ENCODE assay signal across 14 cellular contexts in the genomic region with DNA sequence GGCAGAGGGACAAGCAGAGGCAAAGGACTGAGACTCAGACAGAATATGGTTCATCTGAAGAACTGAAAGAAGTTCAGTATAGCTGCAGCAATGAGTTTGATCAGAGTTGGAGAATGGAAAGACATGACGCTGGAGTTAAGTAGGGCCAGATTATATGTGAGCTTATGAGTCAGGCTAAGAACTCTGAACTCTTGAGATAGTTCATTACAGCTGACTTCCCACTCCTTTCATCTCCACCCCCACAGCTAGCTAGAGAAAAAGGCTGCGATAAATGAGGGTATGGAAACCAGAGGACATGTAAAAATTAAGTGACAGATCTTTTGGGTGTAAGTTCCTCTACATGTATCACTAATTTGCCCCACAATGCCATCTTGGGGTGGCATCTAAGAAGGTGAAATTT. TPM values are rescaled to one million over a fixed set of nuclear protein-coding genes. Genes with fewer than 3 reads are reported as not detected.
DNase-seq lines count a peak whose midpoint lies in the region; ATAC-seq, FAIRE-seq and TF ChIP-seq lines count a peak whose summit lies in the region.
"Had no signal": no experiment of that assay in that cellular context is flagged by ENCODE, and none has a peak within 500 bp of the region (broad histone marks: within the 10 kb centered on the region; RNA-seq: fewer than 3 reads in every experiment).

No MANE protein-coding gene starts in this region.

- H3K4me3 Mint-ChIP-seq in activated T-helper 2 cell treated with anti-CD3 and anti-CD28 coated beads, Interferon-gamma antibody, Interleukin-2, Interleukin-4, amounts not matched to agents 10 μg/mL and 5 μg/mL and 100 μg/mL, durations not matched to agents 14 hours and 24 hours and 36 hours (ENCODE audit: low read depth): no peak overlapping the region
- H3K4me3 Mint-ChIP-seq in stimulated activated naive CD8-positive, alpha-beta T cell treated with anti-CD3 and anti-CD28 coated beads, Interleukin-15, amount 100 ng/mL, for 72 hours: peak overlapping the region in 1 of 2 donors; percentile 4
- H3K4me3 Mint-ChIP-seq in MCF 10A (ENCODE audit: unreplicated experiment): no peak overlapping the region

- H3K27ac Mint-ChIP-seq in activated T-helper 2 cell treated with anti-CD3 and anti-CD28 coated beads, Interferon-gamma antibody, Interleukin-2, Interleukin-4, amounts not matched to agents 10 μg/mL and 5 μg/mL and 100 μg/mL, durations not matched to agents 14 hours and 24 hours and 36 hours: peak overlapping the region; percentile 29
- peak overlapping the region in 1 of 2 donors; percentile 60 for H3K27ac Mint-ChIP-seq in stimulated activated naive CD8-positive, alpha-beta T cell treated with anti-CD3 and anti-CD28 coated beads, Interleukin-15, amount 100 ng/mL, for 72 hours
- no peak overlapping the region for H3K27ac Mint-ChIP-seq in MCF 10A (ENCODE audit: low read depth, unreplicated experiment)

- no peak overlapping the region for H2AFZ ChIP-seq in mesenchymal stem cell (ENCODE audit: low read depth, low read length)

- ATAC-seq in activated CD4-positive, CD25-positive, alpha-beta regulatory T cell treated with anti-CD3 and anti-CD28 coated beads, Interleukin-2, amount 50 U/mL, for 24 hours: peak; percentile 93 to 98
- ATAC-seq in stimulated activated naive CD8-positive, alpha-beta T cell treated with anti-CD3 and anti-CD28 coated beads, Interleukin-15, amount 100 ng/mL, for 72 hours: peak; percentile 91
- ATAC-seq in HG03432 (IDR thresholded peaks at IDR 0.05; ENCODE audit: unreplicated experiment): no peak

- no peak overlapping the region for H3K27ac ChIP-seq in mesenchymal stem cell (ENCODE audit: low read length, poor library complexity, severe bottlenecking)
- H3K27ac ChIP-seq: A549, dorsolateral prefrontal cortex had no signal

- H3K4ac ChIP-seq in mesenchymal stem cell (ENCODE audit: low read depth in 1 of 2, low read length in 2 of 2): no peak overlapping the region

- H3K27me3 ChIP-seq in mesenchymal stem cell (ENCODE audit: control insufficient read depth in 1 of 2, insufficient read depth in 1 of 2, low read length in 2 of 2): no peaks in the 10 kb centered on the region
- H3K27me3 ChIP-seq: dorsolateral prefrontal cortex had no signal

- TF ChIP-seq CTCF in MCF 10A (IDR thresholded peaks at IDR 0.05; ENCODE audit: unreplicated experiment) (no peak), D721Med (IDR thresholded peaks at IDR 0.05; ENCODE audit: insufficient read depth, missing control alignments) (no peak)

- H3K9me3 Mint-ChIP-seq in activated T-helper 2 cell treated with anti-CD3 and anti-CD28 coated beads, Interferon-gamma antibody, Interleukin-2, Interleukin-4, amounts not matched to agents 10 μg/mL and 5 μg/mL and 100 μg/mL, durations not matched to agents 14 hours and 24 hours and 36 hours: no peaks in the 10 kb centered on the region
- no peaks in the 10 kb centered on the region for H3K9me3 Mint-ChIP-seq in stimulated activated naive CD8-positive, alpha-beta T cell treated with anti-CD3 and anti-CD28 coated beads, Interleukin-15, amount 100 ng/mL, for 72 hours
- no peaks in the 10 kb centered on the region for H3K9me3 Mint-ChIP-seq in MCF 10A (ENCODE audit: unreplicated experiment)

- no peak overlapping the region for H2BK15ac ChIP-seq in mesenchymal stem cell (ENCODE audit: low read depth, poor library complexity, severe bottlenecking)

- no peaks in the 10 kb centered on the region for H3K27me3 Mint-ChIP-seq in activated T-helper 2 cell treated with anti-CD3 and anti-CD28 coated beads, Interferon-gamma antibody, Interleukin-2, Interleukin-4, amounts not matched to agents 10 μg/mL and 5 μg/mL and 100 μg/mL, durations not matched to agents 14 hours and 24 hours and 36 hours (ENCODE audit: low read depth)
- H3K27me3 Mint-ChIP-seq in stimulated activated naive CD8-positive, alpha-beta T cell treated with anti-CD3 and anti-CD28 coated beads, Interleukin-15, amount 100 ng/mL, for 72 hours: no peaks in the 10 kb centered on the region
- no peaks in the 10 kb centered on the region for H3K27me3 Mint-ChIP-seq in MCF 10A (ENCODE audit: insufficient read depth, unreplicated experiment)

- H3K9me3 ChIP-seq in mesenchymal stem cell (ENCODE audit: control insufficient read depth, low read length): no peaks in the 10 kb centered on the region
- H3K9me3 ChIP-seq: A549 had no signal

- no peak for FAIRE-seq in D721Med (lab: Jason Lieb, UNC)
- FAIRE-seq: A549, islet of Langerhans had no signal

- POLR2A ChIA-PET in MCF 10A (lab: Yijun Ruan, JAX): interaction anchor here (0.6 to 1.3 kb wide), 4 partner anchors 12 to 98 kb away, joined by 3 to 6 read pairs (median 3); a partner anchor contains a TSS

- H2BK12ac ChIP-seq in mesenchymal stem cell (ENCODE audit: low read length in 2 of 2): no peak overlapping the region

- H3K9ac ChIP-seq in mesenchymal stem cell (ENCODE audit: low read length): peak overlapping the region; percentile 54

- no peak overlapping the region for H3K4me3 ChIP-seq in mesenchymal stem cell (ENCODE audit: insufficient read depth in 1 of 2, low read depth in 1 of 2, low read length in 2 of 2)
- H3K4me3 ChIP-seq: A549, dorsolateral prefrontal cortex had no signal

- no peak overlapping the region for H2BK5ac ChIP-seq in mesenchymal stem cell (ENCODE audit: low read depth, low read length, poor library complexity, severe bottlenecking)

- H3K4me1 Mint-ChIP-seq in activated T-helper 2 cell treated with anti-CD3 and anti-CD28 coated beads, Interferon-gamma antibody, Interleukin-2, Interleukin-4, amounts not matched to agents 10 μg/mL and 5 μg/mL and 100 μg/mL, durations not matched to agents 14 hours and 24 hours and 36 hours (ENCODE audit: low read depth): peaks cover 3% of the 10 kb centered on the region
- H3K4me1 Mint-ChIP-seq in stimulated activated naive CD8-positive, alpha-beta T cell treated with anti-CD3 and anti-CD28 coated beads, Interleukin-15, amount 100 ng/mL, for 72 hours: peaks cover 9% of the 10 kb centered on the region
- H3K4me1 Mint-ChIP-seq in MCF 10A (ENCODE audit: insufficient read depth, unreplicated experiment): no peaks in the 10 kb centered on the region

- H2BK120ac ChIP-seq in mesenchymal stem cell (ENCODE audit: low read depth, low read length): no peak overlapping the region

- no peak overlapping the region for H3K14ac ChIP-seq in mesenchymal stem cell (ENCODE audit: low read length in 2 of 2)

- no peak overlapping the region for H4K8ac ChIP-seq in mesenchymal stem cell (ENCODE audit: low read length)

- no peak for DNase-seq in activated CD4-positive, CD25-positive, alpha-beta regulatory T cell (lab: John Stamatoyannopoulos, UW)
- DNase-seq in activated T-helper 2 cell treated with anti-CD3 and anti-CD28 coated beads, Interferon-gamma antibody, Interleukin-2, Interleukin-4, amounts not matched to agents 10 μg/mL and 5 μg/mL and 100 μg/mL, durations not matched to agents 14 hours and 24 hours and 36 hours (ENCODE audit: low spot score): no peak
- peak; percentile 49 for DNase-seq in mesenchymal stem cell
- DNase-seq in stimulated activated naive CD8-positive, alpha-beta T cell treated with anti-CD3 and anti-CD28 coated beads, Interleukin-15, amount 100 ng/mL, for 72 hours: peak; percentile 9 to 35
- no peak for DNase-seq in MCF 10A (ENCODE audit: unreplicated experiment)
- no peak for DNase-seq in D721Med (ENCODE audit: insufficient read length, low spot score)
- DNase-seq: dorsolateral prefrontal cortex, NCI-H446, posterior cingulate gyrus had no signal

- H3K23ac ChIP-seq in mesenchymal stem cell (ENCODE audit: low read length in 2 of 2): no peak overlapping the region

- peaks cover 24 to 32% of the 10 kb centered on the region in 2 experiments for H3K36me3 ChIP-seq in mesenchymal stem cell (ENCODE audit: control insufficient read depth in 1 of 2, insufficient read depth in 2 of 2, low read depth in 1 of 2, low read length in 2 of 2)

- H3K36me3 Mint-ChIP-seq in activated T-helper 2 cell treated with anti-CD3 and anti-CD28 coated beads, Interferon-gamma antibody, Interleukin-2, Interleukin-4, amounts not matched to agents 10 μg/mL and 5 μg/mL and 100 μg/mL, durations not matched to agents 14 hours and 24 hours and 36 hours (ENCODE audit: low read depth): peaks cover 26% of the 10 kb centered on the region
- H3K36me3 Mint-ChIP-seq in MCF 10A (ENCODE audit: insufficient read depth, unreplicated experiment): peaks cover 32% of the 10 kb centered on the region

- WGBS in mesenchymal stem cell: 80% methylated on average over 1 of the region's 2 CpGs

- intact Hi-C loops in activated T-helper 2 cell treated with anti-CD3 and anti-CD28 coated beads, Interferon-gamma antibody, Interleukin-2, Interleukin-4, amounts not matched to agents 10 μg/mL and 5 μg/mL and 100 μg/mL, durations not matched to agents 14 hours and 24 hours and 36 hours (cut with micrococcal nuclease): loop anchor here (2.0 kb wide), 1 partner anchor 70 kb away; a partner anchor contains a TSS
- intact Hi-C loops in MCF 10A (cut with micrococcal nuclease): no loop called here

- CTCF ChIA-PET in MCF 10A (lab: Yijun Ruan, JAX): interaction anchor here (0.6 to 1.1 kb wide), 6 partner anchors 13 to 164 kb away, joined by 3 to 5 read pairs (median 3); no protein-coding TSS in a partner anchor

- H3K4me1 ChIP-seq in mesenchymal stem cell (ENCODE audit: control insufficient read depth, insufficient read depth, low read depth, low read length): no peaks in the 10 kb centered on the region
- H3K4me1 ChIP-seq: A549 had no signal

- H3K4me2 ChIP-seq in mesenchymal stem cell (ENCODE audit: low read length, poor library complexity, severe bottlenecking): no peak overlapping the region
- H3K4me2 ChIP-seq: A549 had no signal

- BruUV-seq in MCF 10A (replicated peaks; lab: Mats Ljungman, UMichigan): no TSS peak

- H3K18ac ChIP-seq in mesenchymal stem cell (ENCODE audit: low read depth in 1 of 2, low read length in 2 of 2): no peak overlapping the region

- peaks cover 14% of the 10 kb centered on the region for H3K79me1 ChIP-seq in mesenchymal stem cell (replicated peaks; ENCODE audit: low read length, poor library complexity, severe bottlenecking)

- H4K91ac ChIP-seq in mesenchymal stem cell (ENCODE audit: low read length): no peak overlapping the region

- H2AK5ac ChIP-seq in mesenchymal stem cell (ENCODE audit: low read length, severe bottlenecking): no peak overlapping the region

RNA-seq across cellular contexts. Expression of a gene that starts 28.7 kb away (rescaled TPM):
- total RNA-seq in activated T-helper 2 cell treated with anti-CD3 and anti-CD28 coated beads, Interferon-gamma antibody, Interleukin-2, Interleukin-4, amounts not matched to agents 10 μg/mL and 5 μg/mL and 100 μg/mL, durations not matched to agents 14 hours and 24 hours and 36 hours: 37.5 and 43.4 TPM in 2 replicates
- polyA plus RNA-seq in mesenchymal stem cell (2013, experiment 1 of 2): 26.1 TPM
- polyA plus RNA-seq in mesenchymal stem cell (2013, experiment 2 of 2): 29.0 TPM
- 50.5 and 56.5 TPM in 2 replicates for total RNA-seq in MCF 10A (2022)

RNA-seq across cellular contexts. Expression of a gene that starts 31.9 kb away (rescaled TPM):
- 218 and 242 TPM in 2 replicates for total RNA-seq in activated T-helper 2 cell treated with anti-CD3 and anti-CD28 coated beads, Interferon-gamma antibody, Interleukin-2, Interleukin-4, amounts not matched to agents 10 μg/mL and 5 μg/mL and 100 μg/mL, durations not matched to agents 14 hours and 24 hours and 36 hours
- polyA plus RNA-seq in mesenchymal stem cell (2013, experiment 1 of 2): 32.7 TPM
- 33.5 TPM for polyA plus RNA-seq in mesenchymal stem cell (2013, experiment 2 of 2)
- 177 and 236 TPM in 2 replicates for total RNA-seq in MCF 10A (2022)

RNA-seq across cellular contexts. Expression of a gene that starts 56.3 kb away (rescaled TPM):
- not detected in 2 replicates for total RNA-seq in activated T-helper 2 cell treated with anti-CD3 and anti-CD28 coated beads, Interferon-gamma antibody, Interleukin-2, Interleukin-4, amounts not matched to agents 10 μg/mL and 5 μg/mL and 100 μg/mL, durations not matched to agents 14 hours and 24 hours and 36 hours
- polyA plus RNA-seq in mesenchymal stem cell (2013, experiment 1 of 2): 34.3 TPM
- 34.4 TPM for polyA plus RNA-seq in mesenchymal stem cell (2013, experiment 2 of 2)
- total RNA-seq in MCF 10A (2022): 3.3 and 3.7 TPM in 2 replicates
- total RNA-seq: temporal lobe had no signal

Comparison
In these comparisons a context has a peak if more than half of its experiments do, and no peak if none do; other contexts are left out.
1. DNase-seq: peak in mesenchymal stem cell (single experiment) and stimulated activated naive CD8-positive, alpha-beta T cell treated with anti-CD3 and anti-CD28 coated beads, Interleukin-15, amount 100 ng/mL, for 72 hours (2 of 2); none in activated CD4-positive, CD25-positive, alpha-beta regulatory T cell (0 of 4), activated T-helper 2 cell treated with anti-CD3 and anti-CD28 coated beads, Interferon-gamma antibody, Interleukin-2, Interleukin-4, amounts not matched to agents 10 μg/mL and 5 μg/mL and 100 μg/mL, durations not matched to agents 14 hours and 24 hours and 36 hours (single experiment), MCF 10A (single experiment) and D721Med (single experiment).